In the genomic region with DNA sequence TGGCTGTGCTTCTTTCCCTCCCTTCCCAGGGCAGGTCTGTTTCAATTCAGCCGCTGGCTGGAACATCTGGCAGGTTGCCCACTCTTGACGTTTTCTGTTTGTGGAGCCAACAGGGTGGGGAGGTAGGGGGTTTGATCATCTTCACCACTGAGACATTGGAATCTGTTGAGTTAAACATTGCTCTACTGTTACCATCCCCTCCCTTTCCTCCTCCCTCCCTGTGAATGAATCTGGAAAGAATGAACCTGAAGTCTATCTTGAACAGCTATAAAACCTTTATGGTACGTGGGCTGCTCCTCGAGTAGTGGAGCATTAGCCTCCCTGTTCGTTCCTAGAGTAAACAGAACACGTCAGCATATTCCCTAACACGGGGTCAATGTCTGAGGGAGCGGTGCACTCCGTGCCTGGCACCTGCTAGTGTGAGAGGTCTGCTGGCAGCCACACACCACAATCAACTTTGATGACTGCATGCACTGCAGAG, we compare ENCODE assay signal across 9 cellular contexts.
DNase-seq lines count a peak whose midpoint lies in the region; ATAC-seq and TF ChIP-seq lines count a peak whose summit lies in the region.
"Had no signal": no experiment of that assay in that cellular context is flagged by ENCODE, and none has a peak within 500 bp of the region (broad histone marks: within the 10 kb centered on the region; RNA-seq: fewer than 3 reads in every experiment).

No MANE protein-coding gene starts in this region.

- no peak for TF ChIP-seq CTCF in testis (IDR thresholded peaks at IDR 0.05)

- H4K12ac ChIP-seq in trophoblast cell (ENCODE audit: low read depth, low read length), result no peak overlapping the region

- H3K79me1 ChIP-seq in trophoblast cell (ENCODE audit: low read length), result no peaks in the 10 kb centered on the region

- WGBS in testis, 2 donors, result 28 to 39% methylated on average over 9 of the region's 9 CpGs
- WGBS in trophoblast cell (ENCODE audit: extremely low coverage, insufficient coverage, insufficient read length), result no CpG with 5 or more reads among the region's 9 CpGs

- H2BK12ac ChIP-seq in trophoblast cell (ENCODE audit: low read length), result no peak overlapping the region

- H3K4me1 Mint-ChIP-seq in activated T-cell treated with anti-CD3 and anti-CD28 coated beads, Interleukin-2, amount 50 U/mL, for 24 hours (ENCODE audit: low read depth), result no peaks in the 10 kb centered on the region
- H3K4me1 Mint-ChIP-seq: activated B cell treated with CpG ODN at 0.5 μM for 24 hours had no signal

- no peak overlapping the region for H3K27ac Mint-ChIP-seq in activated T-cell treated with anti-CD3 and anti-CD28 coated beads, Interleukin-2, amount 50 U/mL, for 24 hours
- H3K27ac Mint-ChIP-seq: activated B cell treated with CpG ODN at 0.5 μM for 24 hours had no signal

- H3K4me3 ChIP-seq in testis, result no peak overlapping the region
- H3K4me3 ChIP-seq in trophoblast cell (ENCODE audit: low read depth, low read length), result no peak overlapping the region

- no peak overlapping the region for H4K8ac ChIP-seq in trophoblast cell (ENCODE audit: low read depth, low read length)

- DNase-seq in HuH-7.5 (ENCODE audit: low spot score) (peak; percentile 11), amniotic epithelial cell (ENCODE audit: low read depth) (peak; percentile 100), iris pigment epithelial cell (ENCODE audit: low read depth) (peak; percentile 92), testis (peak; percentile 28), G401 (ENCODE audit: low spot score) (no peak), trophoblast cell (no peak)
- DNase-seq in activated T-cell treated with anti-CD3 and anti-CD28 coated beads, Interleukin-2, amount 50 U/mL, for 24 hours, result no peak
- DNase-seq: activated B cell treated with CpG ODN at 0.5 μM for 24 hours had no signal

- H3K27ac ChIP-seq in testis (no peak overlapping the region), trophoblast cell (ENCODE audit: low read depth, low read length) (no peak overlapping the region)

- H3K18ac ChIP-seq in trophoblast cell (ENCODE audit: low read length), result no peak overlapping the region

- H3K4me2 ChIP-seq in trophoblast cell (ENCODE audit: low read length), result no peak overlapping the region

- H3K36me3 Mint-ChIP-seq in activated T-cell treated with anti-CD3 and anti-CD28 coated beads, Interleukin-2, amount 50 U/mL, for 24 hours (ENCODE audit: low read depth), result no peaks in the 10 kb centered on the region

- no peak for TF ChIP-seq POLR2A in testis (IDR thresholded peaks at IDR 0.05)

- no peak overlapping the region for H2BK120ac ChIP-seq in trophoblast cell (ENCODE audit: insufficient read depth, low read length, poor library complexity)

- no peak overlapping the region for H3K9ac ChIP-seq in trophoblast cell (ENCODE audit: low read length)

- H3K9me3 ChIP-seq in testis (no peaks in the 10 kb centered on the region), trophoblast cell (ENCODE audit: insufficient read depth, low read depth, low read length) (peaks cover 4% of the 10 kb centered on the region)

- H3K4me3 Mint-ChIP-seq in activated T-cell treated with anti-CD3 and anti-CD28 coated beads, Interleukin-2, amount 50 U/mL, for 24 hours, result no peak overlapping the region
- H3K4me3 Mint-ChIP-seq: activated B cell treated with CpG ODN at 0.5 μM for 24 hours had no signal

- no peak overlapping the region for H2AFZ ChIP-seq in trophoblast cell (ENCODE audit: insufficient read depth, low read length, poor library complexity)

- intact Hi-C loops in testis (cut with DNase I; ENCODE audit: low total_unique reads), result no loop called here

- no peaks in the 10 kb centered on the region for H3K9me3 Mint-ChIP-seq in activated T-cell treated with anti-CD3 and anti-CD28 coated beads, Interleukin-2, amount 50 U/mL, for 24 hours
- H3K9me3 Mint-ChIP-seq: activated B cell treated with CpG ODN at 0.5 μM for 24 hours had no signal

- H3K4me1 ChIP-seq in testis, result no peaks in the 10 kb centered on the region
- H3K4me1 ChIP-seq in trophoblast cell (ENCODE audit: control insufficient read depth in 1 of 2, insufficient read depth in 2 of 2, low read length in 2 of 2), result no peaks in the 10 kb centered on the region

- in situ Hi-C loops in G401 (cut with HindIII; ENCODE audit: low sequenced_read_pairs), result no loop called here

- no peak overlapping the region for H3K14ac ChIP-seq in trophoblast cell (ENCODE audit: low read length)

- H3K4ac ChIP-seq in trophoblast cell (ENCODE audit: low read depth, low read length), result no peak overlapping the region

- H3K79me2 ChIP-seq in trophoblast cell (ENCODE audit: control insufficient read depth, insufficient read depth, low read length, poor library complexity), result no peaks in the 10 kb centered on the region

- no peak overlapping the region for H4K91ac ChIP-seq in trophoblast cell (ENCODE audit: low read depth, low read length)

- H3K23ac ChIP-seq in trophoblast cell (ENCODE audit: low read length), result no peak overlapping the region

- ATAC-seq in GM18498 (IDR thresholded peaks at IDR 0.05; ENCODE audit: unreplicated experiment), result no peak

- H3K36me3 ChIP-seq in testis (ENCODE audit: low read depth, missing control alignments) (no peaks in the 10 kb centered on the region), trophoblast cell (ENCODE audit: control insufficient read depth in 1 of 2, insufficient read depth in 2 of 2, low read length in 2 of 2) (no peaks in the 10 kb centered on the region)

- H3K27me3 Mint-ChIP-seq in activated T-cell treated with anti-CD3 and anti-CD28 coated beads, Interleukin-2, amount 50 U/mL, for 24 hours, result peaks cover 2% of the 10 kb centered on the region
- H3K27me3 Mint-ChIP-seq: activated B cell treated with CpG ODN at 0.5 μM for 24 hours had no signal

- H2AK5ac ChIP-seq in trophoblast cell (ENCODE audit: low read length), result no peak overlapping the region

- H2BK5ac ChIP-seq in trophoblast cell (ENCODE audit: low read depth, low read length, poor library complexity), result no peak overlapping the region

- H3K27me3 ChIP-seq in testis, result no peaks in the 10 kb centered on the region
- H3K27me3 ChIP-seq in trophoblast cell (ENCODE audit: insufficient read depth, low read length), result no peaks in the 10 kb centered on the region

Comparison
In these comparisons a context has a peak if more than half of its experiments do, and no peak if none do; other contexts are left out.
1. DNase-seq: peak in HuH-7.5 (single experiment), amniotic epithelial cell (single experiment), iris pigment epithelial cell (single experiment) and testis (single experiment); none in activated T-cell treated with anti-CD3 and anti-CD28 coated beads, Interleukin-2, amount 50 U/mL, for 24 hours (single experiment), G401 (single experiment) and trophoblast cell (0 of 2).